24 cellular contexts compared by ENCODE assay signal in the genomic region with DNA sequence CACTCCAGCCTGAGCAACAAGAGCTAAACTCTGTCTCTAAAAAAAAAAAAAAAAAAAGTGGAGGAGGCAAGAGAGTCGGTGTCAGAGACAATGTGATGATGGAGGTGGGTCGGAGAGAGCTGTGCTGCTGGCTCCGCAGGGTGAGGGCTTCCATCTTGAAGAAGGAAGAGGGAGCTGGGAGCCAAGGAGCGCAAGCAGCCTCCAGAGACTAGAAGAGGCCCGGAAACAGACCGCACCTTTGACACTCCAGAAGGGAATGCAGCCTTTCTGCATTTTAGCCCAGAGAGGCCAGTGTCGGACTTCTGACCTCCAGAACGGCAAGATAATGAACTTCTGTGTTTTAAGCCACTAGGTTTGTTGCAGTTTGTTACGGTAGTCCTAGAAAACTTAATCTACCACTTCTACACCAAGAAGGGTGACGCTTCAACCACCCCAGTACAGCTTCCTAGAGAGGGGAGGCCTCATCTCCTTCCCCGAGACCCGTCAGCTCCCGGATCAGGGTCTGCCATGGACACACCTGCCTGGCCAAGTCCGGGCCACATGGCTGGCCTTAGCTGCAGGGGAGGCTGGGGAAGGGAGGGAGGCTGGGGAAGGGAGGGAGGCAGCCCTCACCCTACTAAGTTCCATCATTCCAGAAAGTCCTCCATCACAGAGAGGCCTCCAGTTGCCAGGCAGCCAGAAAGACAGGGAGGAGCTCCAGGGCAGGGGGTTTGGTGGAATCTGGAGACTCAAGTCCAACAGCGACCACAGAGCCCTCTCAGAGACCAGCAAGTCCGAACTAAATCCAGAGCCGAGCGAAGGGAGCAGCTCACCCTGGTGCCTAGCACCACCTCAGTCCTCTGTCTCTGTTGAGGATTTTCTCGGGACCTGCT. TPM values are rescaled to one million over a fixed set of nuclear protein-coding genes. Genes with fewer than 3 reads are reported as not detected.
DNase-seq lines count a peak whose midpoint lies in the region; ATAC-seq and TF ChIP-seq lines count a peak whose summit lies in the region.
"Had no signal": no experiment of that assay in that cellular context is flagged by ENCODE, and none has a peak within 500 bp of the region (broad histone marks: within the 10 kb centered on the region; RNA-seq: fewer than 3 reads in every experiment).

No MANE protein-coding gene starts in this region.

- peaks cover 3% of the 10 kb centered on the region for H3K9me3 Mint-ChIP-seq in activated naive CD4-positive, alpha-beta T cell treated with anti-CD3 and anti-CD28 coated beads for 36 hours
- H3K9me3 Mint-ChIP-seq: CD8-positive, alpha-beta memory T cell; stimulated activated effector memory CD8-positive, alpha-beta T cell treated with anti-CD3 and anti-CD28 coated beads, Interleukin-12 subunit alpha, Interleukin-12 subunit beta, amount 100 ng/mL, for 72 hours had no signal

- no peaks in the 10 kb centered on the region for H3K36me3 ChIP-seq in Peyer's patch
- no peaks in the 10 kb centered on the region for H3K36me3 ChIP-seq in lower lobe of right lung
- no peaks in the 10 kb centered on the region for H3K36me3 ChIP-seq in testis (ENCODE audit: low read depth, missing control alignments)
- H3K36me3 ChIP-seq: SJSA1, vagina had no signal

- no peak overlapping the region for H3K4me3 ChIP-seq in Peyer's patch
- H3K4me3 ChIP-seq in lower lobe of right lung, result no peak overlapping the region
- H3K4me3 ChIP-seq in testis, result no peak overlapping the region
- H3K4me3 ChIP-seq: K562, SJSA1, vagina had no signal

- no peaks in the 10 kb centered on the region for H3K27me3 ChIP-seq in Peyer's patch
- peaks cover 12% of the 10 kb centered on the region for H3K27me3 ChIP-seq in lower lobe of right lung (ENCODE audit: low read depth)
- no peaks in the 10 kb centered on the region for H3K27me3 ChIP-seq in testis
- H3K27me3 ChIP-seq: vagina had no signal

- peaks cover 6% of the 10 kb centered on the region for H3K27me3 Mint-ChIP-seq in activated naive CD4-positive, alpha-beta T cell treated with anti-CD3 and anti-CD28 coated beads for 36 hours (ENCODE audit: low read depth)

- no peaks in the 10 kb centered on the region for H3K4me1 Mint-ChIP-seq in activated naive CD4-positive, alpha-beta T cell treated with anti-CD3 and anti-CD28 coated beads for 36 hours (ENCODE audit: low read depth)
- H3K4me1 Mint-ChIP-seq: CD8-positive, alpha-beta memory T cell; stimulated activated effector memory CD8-positive, alpha-beta T cell treated with anti-CD3 and anti-CD28 coated beads, Interleukin-12 subunit alpha, Interleukin-12 subunit beta, amount 100 ng/mL, for 72 hours had no signal

- H3K27ac ChIP-seq in Peyer's patch, result no peak overlapping the region
- H3K27ac ChIP-seq in lower lobe of right lung, result no peak overlapping the region
- H3K27ac ChIP-seq in testis, result no peak overlapping the region
- H3K27ac ChIP-seq: SJSA1, vagina had no signal

- TF ChIP-seq CTCF in Peyer's patch (IDR thresholded peaks at IDR 0.05) (no peak), lower lobe of right lung (IDR thresholded peaks at IDR 0.05) (no peak), testis (IDR thresholded peaks at IDR 0.05) (no peak)

- H3K36me3 Mint-ChIP-seq in activated naive CD4-positive, alpha-beta T cell treated with anti-CD3 and anti-CD28 coated beads for 36 hours (ENCODE audit: low read depth), result no peaks in the 10 kb centered on the region
- H3K36me3 Mint-ChIP-seq: CD8-positive, alpha-beta memory T cell had no signal

- H3K9me3 ChIP-seq in Peyer's patch, result no peaks in the 10 kb centered on the region
- H3K9me3 ChIP-seq in lower lobe of right lung, result no peaks in the 10 kb centered on the region
- no peaks in the 10 kb centered on the region for H3K9me3 ChIP-seq in testis
- H3K9me3 ChIP-seq: SJSA1, vagina had no signal

- H3K4me3 Mint-ChIP-seq in activated naive CD4-positive, alpha-beta T cell treated with anti-CD3 and anti-CD28 coated beads for 36 hours, result no peak overlapping the region
- H3K4me3 Mint-ChIP-seq: CD8-positive, alpha-beta memory T cell; stimulated activated effector memory CD8-positive, alpha-beta T cell treated with anti-CD3 and anti-CD28 coated beads, Interleukin-12 subunit alpha, Interleukin-12 subunit beta, amount 100 ng/mL, for 72 hours; T-helper 2 cell treated with Interferon-gamma antibody and Interleukin-4, amounts not matched to agents 5 μg/mL and 100 μg/mL, for 36 hours had no signal

- DNase-seq in activated naive CD4-positive, alpha-beta T cell treated with anti-CD3 and anti-CD28 coated beads for 36 hours, result peak; percentile 3
- DNase-seq in activated naive CD4-positive, alpha-beta T cell (lab: John Stamatoyannopoulos, UW), result no peak
- DNase-seq in Peyer's patch (peak in 2 of 3 donors; percentile 23 to 28), lower lobe of right lung (peak; percentile 16), testis (peak; percentile 6), NCI-H510A treated with DMSO at 0.1 percent for 48 hours (lab: John Stamatoyannopoulos, UW) (no peak), NCI-H1417 (lab: John Stamatoyannopoulos, UW) (no peak), foreskin melanocyte (no peak)
- DNase-seq: activated CD4-positive, alpha-beta T cell treated with anti-CD3 and anti-CD28 coated beads for 1 hour; amygdala; EL; NCI-H1048; NCI-H2107; NCI-H69; stimulated activated CD4-positive, alpha-beta T cell treated with anti-CD3 and anti-CD28 coated beads, Interleukin-12 subunit alpha, Interleukin-12 subunit beta, amount 100 ng/mL, for 4 hours had no signal

- CTCF ChIA-PET in activated naive CD4-positive, alpha-beta T cell treated with anti-CD3 and anti-CD28 coated beads for 36 hours (lab: Charles Lee), result no interaction called here

- no peak for ATAC-seq in lower lobe of right lung
- ATAC-seq: K562; stimulated activated effector memory CD8-positive, alpha-beta T cell treated with anti-CD3 and anti-CD28 coated beads, Interleukin-12 subunit alpha, Interleukin-12 subunit beta, amount 100 ng/mL, for 72 hours had no signal

- 90 to 91% methylated on average over 19 of the region's 19 CpGs for WGBS in testis, 2 donors

- TF ChIP-seq POLR2A in Peyer's patch (IDR thresholded peaks at IDR 0.05) (no peak), testis (IDR thresholded peaks at IDR 0.05) (no peak)

- H3K4me1 ChIP-seq in Peyer's patch (no peaks in the 10 kb centered on the region), lower lobe of right lung (no peaks in the 10 kb centered on the region), testis (no peaks in the 10 kb centered on the region)
- H3K4me1 ChIP-seq: SJSA1, vagina had no signal

- no peak overlapping the region for H3K27ac Mint-ChIP-seq in activated naive CD4-positive, alpha-beta T cell treated with anti-CD3 and anti-CD28 coated beads for 36 hours
- H3K27ac Mint-ChIP-seq: CD8-positive, alpha-beta memory T cell; progenitor cell of endocrine pancreas; stimulated activated effector memory CD8-positive, alpha-beta T cell treated with anti-CD3 and anti-CD28 coated beads, Interleukin-12 subunit alpha, Interleukin-12 subunit beta, amount 100 ng/mL, for 72 hours; T-helper 2 cell treated with Interferon-gamma antibody and Interleukin-4, amounts not matched to agents 5 μg/mL and 100 μg/mL, for 36 hours had no signal

- intact Hi-C loops in activated naive CD4-positive, alpha-beta T cell treated with anti-CD3 and anti-CD28 coated beads for 36 hours (cut with micrococcal nuclease), result no loop called here
- intact Hi-C loops in lower lobe of right lung (cut with DNase I) (no loop called here), testis (cut with DNase I; ENCODE audit: low total_unique reads) (no loop called here)

RNA-seq across cellular contexts. Expression of a gene that starts 13.2 kb away (rescaled TPM):
- total RNA-seq in activated naive CD4-positive, alpha-beta T cell treated with anti-CD3 and anti-CD28 coated beads for 36 hours, result not detected
- total RNA-seq in Peyer's patch, result under 1 TPM in 1 of 4 donors, not detected in 3; 0.40 TPM
- not detected for total RNA-seq in lower lobe of right lung
- 10 to 100 TPM; 13.6 to 15.3 TPM for total RNA-seq in testis
- 14.4 TPM for polyA plus RNA-seq in testis (ENCODE audit: insufficient read depth, low read depth, low replicate concordance)
- total RNA-seq: CD8-positive, alpha-beta memory T cell; fibroblast of villous mesenchyme; K562; SJSA1 had no signal
- polyA plus RNA-seq: AG04450; CD8-positive, alpha-beta memory T cell; K562 had no signal

Comparison
In these comparisons a context has a peak if more than half of its experiments do, and no peak if none do; other contexts are left out.
1. DNase-seq: peak in activated naive CD4-positive, alpha-beta T cell treated with anti-CD3 and anti-CD28 coated beads for 36 hours (single experiment), Peyer's patch (2 of 3), lower lobe of right lung (single experiment) and testis (single experiment); none in activated naive CD4-positive, alpha-beta T cell (0 of 4), NCI-H510A treated with DMSO at 0.1 percent for 48 hours (single experiment), NCI-H1417 (0 of 3) and foreskin melanocyte (single experiment).
2. RNA of a gene that starts 13.2 kb away (total RNA-seq): 13.6 to 15.3 TPM in testis; 0.40 TPM in Peyer's patch, not detected in activated naive CD4-positive, alpha-beta T cell treated with anti-CD3 and anti-CD28 coated beads for 36 hours and not detected in lower lobe of right lung (single experiment); every median in the first group is over 10 times any median in the second.